In genomic region chr17:21457051-21458026, GRCh38 we compare ENCODE assay signal across 8 cellular contexts.
DNase-seq lines count a peak whose midpoint lies in the region; ATAC-seq, FAIRE-seq and TF ChIP-seq lines count a peak whose summit lies in the region.

No MANE protein-coding gene starts in this region.

- H3K27ac ChIP-seq in A549, result no peak overlapping the region

- H3K4me3 ChIP-seq in A549 (no peak overlapping the region), cardiac fibroblast (replicated peaks in 1 of 2; ENCODE audit: low read depth in 2 of 2, low read length in 2 of 2) (no peak overlapping the region), kidney epithelial cell (ENCODE audit: low read depth, low read length) (no peak overlapping the region)

- ATAC-seq in A549 (peak; percentile 80 to 91), GM18511 (IDR thresholded peaks at IDR 0.05; ENCODE audit: unreplicated experiment) (peak; percentile 93), HG03103 (IDR thresholded peaks at IDR 0.05; ENCODE audit: low read depth, unreplicated experiment) (peak; percentile 73)

- H3K27me3 ChIP-seq in kidney epithelial cell (ENCODE audit: control insufficient read depth, insufficient read depth, low read length), result peaks cover 11% of the 10 kb centered on the region

- no peaks in the 10 kb centered on the region for H3K36me3 ChIP-seq in kidney epithelial cell (ENCODE audit: control insufficient read depth, insufficient read depth, low read length)

- peak overlapping the region; percentile 55 for H3K4me2 ChIP-seq in A549

- TF ChIP-seq CTCF in A549 (IDR thresholded peaks at IDR 0.05), result peak; percentile 91
- TF ChIP-seq CTCF in cardiac fibroblast (IDR thresholded peaks at IDR 0.05; ENCODE audit: low read depth, low read length), result peak; percentile 89
- TF ChIP-seq CTCF in kidney epithelial cell (IDR thresholded peaks at IDR 0.05; ENCODE audit: insufficient read depth, low read length, poor library complexity, severe bottlenecking), result peak; percentile 85

- DNase-seq in A549 (ENCODE audit: low read depth in 1 of 2, low spot score in 1 of 2) (peak; percentile 80 to 87), NCI-H2227 (lab: John Stamatoyannopoulos, UW; ENCODE audit: unreplicated experiment) (peak; percentile 83), cardiac fibroblast (ENCODE audit: low read depth in 2 of 2) (peak; percentile 88 to 92), kidney epithelial cell (ENCODE audit: low read depth) (peak; percentile 57)
- DNase-seq in activated CD4-positive, CD25-positive, alpha-beta regulatory T cell treated with anti-CD3 and anti-CD28 coated beads, Interleukin-2, amount 50 U/mL, for 16 hours (ENCODE audit: low read depth, low spot score), result peak; percentile 74
- peak; percentile 95 to 97 for DNase-seq in stimulated activated CD4-positive, alpha-beta T cell treated with anti-CD3 and anti-CD28 coated beads, Interleukin-2, amount 100 ng/mL, for 24 hours

- TF ChIP-seq POLR2A in A549 (IDR thresholded peaks at IDR 0.05; ENCODE audit: low read length), result no peak

- CTCF ChIA-PET in A549 (lab: Yijun Ruan, JAX), result interaction anchor here (0.6 to 8.0 kb wide), 46 partner anchors 10 to 1308 kb away, joined by 3 to 189 read pairs (median 5); partner anchors contain the start of gene DHRS7B

- peak; percentile 32 for FAIRE-seq in A549 (lab: Jason Lieb, UNC)

- TF ChIP-seq RAD21 in A549 (conservative IDR thresholded peaks at IDR 0.05 in 1 of 2, IDR thresholded peaks at IDR 0.05 in 1 of 2), result peak; percentile 65 to 77

- TF ChIP-seq EP300 in A549 (IDR thresholded peaks at IDR 0.05), result no peak

- POLR2A ChIA-PET in A549 (lab: Yijun Ruan, JAX), result interaction anchor here (0.7 to 1.3 kb wide), 7 partner anchors 54 to 414 kb away, joined by 3 to 8 read pairs (median 4); no protein-coding TSS in a partner anchor

- no peaks in the 10 kb centered on the region for H3K9me3 ChIP-seq in A549

- 11% methylated on average over 32 of the region's 36 CpGs for WGBS in A549 (ENCODE audit: missing lambda C conversion rate)

- peaks cover 6% of the 10 kb centered on the region; the same call in 1 of the 3 replicates for H3K4me1 ChIP-seq in A549

TF ChIP-seq in A549, 52 proteins besides CTCF, POLR2A, EP300 and RAD21:
- TF ChIP-seq GATA3 (IDR thresholded peaks at IDR 0.05; ENCODE audit: borderline replicate concordance) (no peak), EHMT2 (IDR thresholded peaks at IDR 0.05; ENCODE audit: low read depth) (no peak), SMC3 (IDR thresholded peaks at IDR 0.05) (peak; percentile 94), EHF (CRISPR knock-in tag; IDR thresholded peaks at IDR 0.05) (no peak), MYC (IDR thresholded peaks at IDR 0.05; ENCODE audit: borderline replicate concordance, low read length) (0 out of 2 replicates have a peak, but pooled peaks have one; percentile 33), NR3C1 (IDR thresholded peaks at IDR 0.05) (no peak), FOSL2 (IDR thresholded peaks at IDR 0.05) (no peak), FOSL2 (CRISPR knock-in tag; IDR thresholded peaks at IDR 0.05) (peak; percentile 44; the same call in 1 of the 2 replicates), MAX (IDR thresholded peaks at IDR 0.05) (peak; percentile 57; the same call in 1 of the 2 replicates)
